8 cellular contexts compared by ENCODE assay signal in genomic region chr14:33432407-33433023, GRCh38.
DNase-seq lines count a peak whose midpoint lies in the region; ATAC-seq lines count a peak whose summit lies in the region.

No MANE protein-coding gene starts in this region.

- ATAC-seq in HG03571 (IDR thresholded peaks at IDR 0.05; ENCODE audit: unreplicated experiment) (no peak), esophagus mucosa (no peak)

- intact Hi-C loops in head of caudate nucleus (cut with DNase I), result no loop called here

- DNase-seq in AG20443 (ENCODE audit: low spot score) (peak; percentile 17), KG1 (lab: John Stamatoyannopoulos, UW) (peak; percentile 6), SK-N-DZ (ENCODE audit: low spot score) (peak; percentile 27), head of caudate nucleus (peak in 23 of 42 donors; percentile 4 to 75 (median 29)), activated gamma-delta T cell (lab: John Stamatoyannopoulos, UW) (no peak)
- DNase-seq in stimulated activated naive CD4-positive, alpha-beta T cell (lab: John Stamatoyannopoulos, UW), result no peak

Comparison
In these comparisons a context has a peak if more than half of its experiments do, and no peak if none do; other contexts are left out.
1. DNase-seq: peak in AG20443 (single experiment), KG1 (single experiment), SK-N-DZ (single experiment) and head of caudate nucleus (23 of 42); none in stimulated activated naive CD4-positive, alpha-beta T cell (0 of 6) and activated gamma-delta T cell (single experiment).